Comparison of ENCODE assay signal across 25 cellular contexts in genomic region chr11:34839969-34840368, GRCh38.
"Had no signal": no experiment of that assay in that cellular context is flagged by ENCODE, and none has a peak within 500 bp of the region (broad histone marks: within the 10 kb centered on the region; RNA-seq: fewer than 3 reads in every experiment).

No MANE protein-coding gene starts in this region.

- H3K4me1 Mint-ChIP-seq: endodermal cell, mesothelial cell of epicardium had no signal

- H3K4me3 ChIP-seq: colonic mucosa, esophagus muscularis mucosa, gastrocnemius medialis, heart right ventricle, left lung, lower lobe of right lung, mucosa of descending colon had no signal

- H3K27ac Mint-ChIP-seq: dendritic cell treated with granulocyte-macrophage colony-stimulating factor and Interleukin-4, amounts not matched to agents 40 ng/mL and 50 ng/mL, for 4 days; effector memory CD8-positive, alpha-beta T cell; endodermal cell; mesothelial cell of epicardium; naive B cell had no signal

- H3K4me1 ChIP-seq: colonic mucosa, esophagus muscularis mucosa, gastrocnemius medialis, heart right ventricle, left lung, lower lobe of right lung had no signal

- FAIRE-seq: endometrium, islet of Langerhans, keratinocyte had no signal

- H3K9me3 ChIP-seq: colonic mucosa, esophagus muscularis mucosa, gastrocnemius medialis, heart right ventricle, left lung, lower lobe of right lung, mucosa of descending colon had no signal

- H3K27ac ChIP-seq: colonic mucosa, epithelial cell of prostate, esophagus muscularis mucosa, gastrocnemius medialis, heart right ventricle, left lung, lower lobe of right lung had no signal

- H3K9me3 Mint-ChIP-seq: dendritic cell treated with granulocyte-macrophage colony-stimulating factor and Interleukin-4, amounts not matched to agents 40 ng/mL and 50 ng/mL, for 4 days; effector memory CD8-positive, alpha-beta T cell; endodermal cell; mesothelial cell of epicardium; naive B cell had no signal

- DNase-seq: colonic mucosa; cortex of kidney; effector CD8-positive, alpha-beta T cell; foreskin fibroblast; foreskin melanocyte; gastrocnemius medialis; glutamatergic neuron; head of caudate nucleus; heart right ventricle; hippocampal formation; left cardiac atrium; left lung; left ventricle myocardium superior; lower lobe of right lung; mucosa of descending colon had no signal

- H3K4me3 Mint-ChIP-seq: dendritic cell treated with granulocyte-macrophage colony-stimulating factor and Interleukin-4, amounts not matched to agents 40 ng/mL and 50 ng/mL, for 4 days; effector memory CD8-positive, alpha-beta T cell; endodermal cell; mesothelial cell of epicardium; naive B cell had no signal

- H3K36me3 Mint-ChIP-seq: naive B cell had no signal

- H3K27me3 ChIP-seq: colonic mucosa, esophagus muscularis mucosa, gastrocnemius medialis, left lung had no signal

- H3K36me3 ChIP-seq: colonic mucosa, esophagus muscularis mucosa, gastrocnemius medialis, heart right ventricle, left lung, lower lobe of right lung had no signal
